In the genomic region with DNA sequence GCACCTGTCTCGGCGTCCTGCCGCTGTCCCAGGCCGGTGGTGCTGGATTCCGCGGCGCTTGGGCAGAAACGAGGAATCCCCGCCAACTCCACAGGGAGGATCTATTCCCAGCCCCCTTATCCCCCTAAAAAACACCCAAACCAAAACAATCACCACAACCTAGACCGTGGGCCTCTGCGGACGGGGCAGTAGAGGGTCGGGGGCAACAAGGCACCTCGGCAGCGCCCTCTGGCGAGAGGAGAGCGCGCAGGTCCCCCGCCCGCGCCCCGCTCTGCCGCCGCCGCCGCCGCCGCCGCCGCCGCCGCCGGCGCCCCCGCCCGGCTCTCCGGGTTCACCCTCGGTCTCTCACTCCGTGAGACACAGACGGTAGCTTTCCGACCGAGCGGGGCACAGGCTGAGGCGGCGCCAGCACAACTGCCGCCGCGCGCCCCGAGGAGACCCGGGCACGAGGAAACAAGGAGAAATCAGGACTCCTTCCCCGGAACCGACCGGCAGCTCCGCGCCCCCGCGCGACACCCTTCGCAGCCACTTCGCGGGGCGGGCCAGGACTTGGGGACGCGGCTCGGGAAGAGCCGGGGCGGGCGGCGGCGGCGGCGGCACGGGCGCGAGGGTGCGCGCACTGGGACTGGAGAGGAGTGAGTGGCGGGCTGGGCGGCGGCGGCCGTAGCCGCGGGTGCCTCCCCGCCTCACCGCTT, we compare ENCODE assay signal across 8 cellular contexts. TPM values are rescaled to one million over a fixed set of nuclear protein-coding genes. Genes with fewer than 3 reads are reported as not detected.
DNase-seq lines count a peak whose midpoint lies in the region; ATAC-seq and TF ChIP-seq lines count a peak whose summit lies in the region.

A gene (plus strand): TSS at position 360 of the 695 bp plus-strand sequence.

- peak within 1 kb of the TSS; percentile 83 for H3K4me3 ChIP-seq in SK-N-MC
- H3K4me3 ChIP-seq in choroid plexus epithelial cell (ENCODE audit: low read depth, low read length) = peak within 1 kb of the TSS; percentile 51

- H3K9ac ChIP-seq in SK-N-MC (ENCODE audit: insufficient read length) = no peak within 1 kb of the TSS

- DNase-seq in D341Med (ENCODE audit: low spot score) (peak; percentile 90), SK-N-MC (ENCODE audit: low read depth, low spot score) (no peak), choroid plexus epithelial cell (ENCODE audit: low read depth) (peak; percentile 33), left kidney (ENCODE audit: low read depth, low spot score) (peak; percentile 83), ureter (ENCODE audit: low spot score) (no peak)
- peak; percentile 2 to 40 for DNase-seq in stimulated activated CD4-positive, alpha-beta T cell treated with anti-CD3 and anti-CD28 coated beads, Interleukin-4, amount 100 ng/mL, for 4 hours

- TF ChIP-seq CTCF in choroid plexus epithelial cell (conservative IDR thresholded peaks at IDR 0.05; ENCODE audit: low read depth, low read length) = peak; percentile 51

- H3K27ac ChIP-seq in SK-N-MC = no peak within 1 kb of the TSS

- H3K36me3 ChIP-seq in SK-N-MC (ENCODE audit: insufficient read depth, low read length) = no peaks in the 10 kb centered on the region

- H3K9me3 ChIP-seq in SK-N-MC (ENCODE audit: low read depth, low read length) = no peaks in the 10 kb centered on the region

- peak; percentile 50 for ATAC-seq in GM19372 (IDR thresholded peaks at IDR 0.05; ENCODE audit: low read depth, unreplicated experiment)
- ATAC-seq in HG03442 (IDR thresholded peaks at IDR 0.05; ENCODE audit: unreplicated experiment) = peak; percentile 59

RNA-seq across cellular contexts. Expression of the gene that starts here (rescaled TPM):
- 0.91 TPM for total RNA-seq in ureter

Comparison
In these comparisons a context has a peak if more than half of its experiments do, and no peak if none do; other contexts are left out.
1. DNase-seq: peak in D341Med (single experiment), choroid plexus epithelial cell (single experiment), left kidney (single experiment) and stimulated activated CD4-positive, alpha-beta T cell treated with anti-CD3 and anti-CD28 coated beads, Interleukin-4, amount 100 ng/mL, for 4 hours (2 of 2); none in SK-N-MC (single experiment) and ureter (single experiment).